ENCODE assay signal across 8 cellular contexts in genomic region chr11:67347964-67348749, GRCh38. TPM values are rescaled to one million over a fixed set of nuclear protein-coding genes. Genes with fewer than 3 reads are reported as not detected.
DNase-seq lines count a peak whose midpoint lies in the region; ATAC-seq and TF ChIP-seq lines count a peak whose summit lies in the region.
"Had no signal": no experiment of that assay in that cellular context is flagged by ENCODE, and none has a peak within 500 bp of the region (broad histone marks: within the 10 kb centered on the region; RNA-seq: fewer than 3 reads in every experiment).

No MANE protein-coding gene starts in this region.

- H3K36me3 ChIP-seq in naive thymus-derived CD4-positive, alpha-beta T cell (ENCODE audit: control insufficient read depth in 2 of 3, insufficient read depth in 3 of 3, low read length in 3 of 3), result peaks cover 0 to under 1% (median 0%) of the 10 kb centered on the region in 3 experiments

- H3K27ac Mint-ChIP-seq in T-cell, result peak overlapping the region; percentile 27 to 82
- H3K27ac Mint-ChIP-seq in naive thymus-derived CD4-positive, alpha-beta T cell, result peak overlapping the region in 8 of 9 donors; percentile 44 to 90 (median 79)
- no peak overlapping the region for H3K27ac Mint-ChIP-seq in T-helper 2 cell treated with Interferon-gamma antibody and Interleukin-4, amounts not matched to agents 5 μg/mL and 100 μg/mL, for 36 hours
- H3K27ac Mint-ChIP-seq: activated T-cell treated with anti-CD3 and anti-CD28 coated beads, Interleukin-2, amount 50 U/mL, for 72 hours had no signal

- H3K4me1 Mint-ChIP-seq in T-cell, result peaks cover 67 to 74% (median 71%) of the 10 kb centered on the region in 3 donors
- peaks cover 35 to 75% (median 65%) of the 10 kb centered on the region in 7 donors for H3K4me1 Mint-ChIP-seq in naive thymus-derived CD4-positive, alpha-beta T cell
- peaks cover 32% of the 10 kb centered on the region for H3K4me1 Mint-ChIP-seq in T-helper 2 cell treated with Interferon-gamma antibody and Interleukin-4, amounts not matched to agents 5 μg/mL and 100 μg/mL, for 36 hours (ENCODE audit: low read depth)

- H3K27me3 Mint-ChIP-seq in T-cell, result no peaks in the 10 kb centered on the region
- H3K27me3 Mint-ChIP-seq in naive thymus-derived CD4-positive, alpha-beta T cell, result no peaks in the 10 kb centered on the region
- H3K27me3 Mint-ChIP-seq in T-helper 2 cell treated with Interferon-gamma antibody and Interleukin-4, amounts not matched to agents 5 μg/mL and 100 μg/mL, for 36 hours (ENCODE audit: low read depth), result no peaks in the 10 kb centered on the region

- no peaks in the 10 kb centered on the region for H3K36me3 Mint-ChIP-seq in T-cell
- H3K36me3 Mint-ChIP-seq in naive thymus-derived CD4-positive, alpha-beta T cell, result no peaks in the 10 kb centered on the region
- no peaks in the 10 kb centered on the region for H3K36me3 Mint-ChIP-seq in T-helper 2 cell treated with Interferon-gamma antibody and Interleukin-4, amounts not matched to agents 5 μg/mL and 100 μg/mL, for 36 hours (ENCODE audit: low read depth)

- no peak for TF ChIP-seq CTCF in GM10266 (IDR thresholded peaks at IDR 0.05; ENCODE audit: control insufficient read depth, insufficient read depth, low read depth, missing control alignments)

- no peaks in the 10 kb centered on the region for H3K9me3 ChIP-seq in naive thymus-derived CD4-positive, alpha-beta T cell (ENCODE audit: control insufficient read depth in 2 of 3, low read length in 3 of 3)

- ATAC-seq in T-cell (replicated peaks in 1 of 4), result no peak
- ATAC-seq in naive thymus-derived CD4-positive, alpha-beta T cell, result no peak
- ATAC-seq: activated T-cell treated with anti-CD3 and anti-CD28 coated beads, Interleukin-2, amount 50 U/mL, for 72 hours had no signal

- peak; percentile 11 for DNase-seq in GM10266 (ENCODE audit: extremely low spot score)
- DNase-seq in T-cell, result no peak
- DNase-seq in naive thymus-derived CD4-positive, alpha-beta T cell, result no peak
- DNase-seq in HPDE6-E6E7 (ENCODE audit: extremely low spot score), result no peak
- no peak for DNase-seq in activated CD4-positive, alpha-beta T cell treated with anti-CD3 and anti-CD28 coated beads for 1 hour
- DNase-seq in T-helper 2 cell treated with Interferon-gamma antibody and Interleukin-4, amounts not matched to agents 5 μg/mL and 100 μg/mL, for 36 hours (ENCODE audit: low spot score), result no peak
- DNase-seq: activated T-cell treated with anti-CD3 and anti-CD28 coated beads, Interleukin-2, amount 50 U/mL, for 72 hours had no signal

- no peak overlapping the region for H3K4me3 Mint-ChIP-seq in T-cell
- H3K4me3 Mint-ChIP-seq in naive thymus-derived CD4-positive, alpha-beta T cell, result peak overlapping the region in 1 of 10 donors; percentile 28
- H3K4me3 Mint-ChIP-seq in T-helper 2 cell treated with Interferon-gamma antibody and Interleukin-4, amounts not matched to agents 5 μg/mL and 100 μg/mL, for 36 hours, result no peak overlapping the region
- H3K4me3 Mint-ChIP-seq: activated T-cell treated with anti-CD3 and anti-CD28 coated beads, Interleukin-2, amount 50 U/mL, for 72 hours had no signal

- H3K4me3 ChIP-seq in naive thymus-derived CD4-positive, alpha-beta T cell (ENCODE audit: low read length), result no peak overlapping the region
- H3K4me3 ChIP-seq: skin epidermis had no signal

- POLR2A ChIA-PET in T-cell (lab: Charles Lee), result interaction anchor here in 1 of 2 donors (0.6 kb wide), 1 partner anchor 22 kb away, joined by 17 read pairs; no protein-coding TSS in a partner anchor
- POLR2A ChIA-PET in naive thymus-derived CD4-positive, alpha-beta T cell (lab: Charles Lee), result interaction anchor here (0.7 to 17.2 kb wide), 10 partner anchors 10 to 54 kb away, joined by 3 to 272 read pairs (median 4); partner anchors contain the start of gene CLCF1

- no peaks in the 10 kb centered on the region for H3K9me3 Mint-ChIP-seq in T-cell
- peaks cover 0 to 2% (median 0%) of the 10 kb centered on the region in 11 donors for H3K9me3 Mint-ChIP-seq in naive thymus-derived CD4-positive, alpha-beta T cell
- no peaks in the 10 kb centered on the region for H3K9me3 Mint-ChIP-seq in T-helper 2 cell treated with Interferon-gamma antibody and Interleukin-4, amounts not matched to agents 5 μg/mL and 100 μg/mL, for 36 hours
- H3K9me3 Mint-ChIP-seq: activated T-cell treated with anti-CD3 and anti-CD28 coated beads, Interleukin-2, amount 50 U/mL, for 72 hours had no signal

- H3K4me1 ChIP-seq in naive thymus-derived CD4-positive, alpha-beta T cell (ENCODE audit: control insufficient read depth in 2 of 2, insufficient read depth in 2 of 2, low read length in 2 of 2), result peaks cover 20 to 53% of the 10 kb centered on the region in 2 donors

- no peaks in the 10 kb centered on the region for H3K27me3 ChIP-seq in naive thymus-derived CD4-positive, alpha-beta T cell (ENCODE audit: control insufficient read depth in 2 of 2, insufficient read depth in 2 of 2, low read length in 2 of 2)

- H3K27ac ChIP-seq in naive thymus-derived CD4-positive, alpha-beta T cell (ENCODE audit: low read depth, low read length), result no peak overlapping the region

- intact Hi-C loops in naive thymus-derived CD4-positive, alpha-beta T cell (cut with micrococcal nuclease), result no loop called here

- CTCF ChIA-PET in T-cell (lab: Charles Lee), result interaction anchor here in 1 of 2 donors (0.5 to 1.3 kb wide), 2 partner anchors 54 to 122 kb away, joined by 4 read pairs; partner anchors contain the start of gene PPP1CA
- CTCF ChIA-PET in naive thymus-derived CD4-positive, alpha-beta T cell (lab: Charles Lee), result interaction anchor here (0.7 to 16.9 kb wide), 6 partner anchors 23 to 37 kb away, joined by 7 to 495 read pairs (median 37); partner anchors contain the start of gene CLCF1

RNA-seq across cellular contexts. Expression of gene POLD4, which starts 5.2 kb away (rescaled TPM):
- total RNA-seq in T-cell, result 100 to 1,000 TPM in 2 of 5 donors, 10 to 100 TPM in 3; 55.1 to 107 (median 98.0) TPM
- total RNA-seq in naive thymus-derived CD4-positive, alpha-beta T cell, result 100 to 1,000 TPM in 1 of 5 experiments, 10 to 100 TPM in 4; 59.9 to 104 (median 76.1) TPM
- polyA plus RNA-seq in naive thymus-derived CD4-positive, alpha-beta T cell, result 100 to 1,000 TPM in 1 of 2 donors, 10 to 100 TPM in 1; 98.9 to 116 TPM

RNA-seq across cellular contexts. Expression of gene CLCF1, which starts 25.2 kb away (rescaled TPM):
- 1 to 10 TPM; 2.2 to 8.5 (median 4.1) TPM for total RNA-seq in T-cell
- total RNA-seq in naive thymus-derived CD4-positive, alpha-beta T cell, result 1 to 10 TPM in 2 of 5 experiments, under 1 TPM in 3; 0.32 to 7.8 (median 0.70) TPM
- not detected for polyA plus RNA-seq in naive thymus-derived CD4-positive, alpha-beta T cell

RNA-seq across cellular contexts. Expression of gene RAD9A, which starts 43.6 kb away (rescaled TPM):
- total RNA-seq in T-cell, result 10 to 100 TPM; 34.9 to 63.8 (median 56.2) TPM
- total RNA-seq in naive thymus-derived CD4-positive, alpha-beta T cell, result 10 to 100 TPM; 25.6 to 48.0 (median 45.0) TPM
- polyA plus RNA-seq in naive thymus-derived CD4-positive, alpha-beta T cell, result 1 to 10 TPM; 6.3 to 7.2 TPM

RNA-seq across cellular contexts. Expression of gene SSH3, which starts 44.8 kb away (rescaled TPM):
- 10 to 100 TPM; 11.5 to 30.9 (median 26.7) TPM for total RNA-seq in T-cell
- total RNA-seq in naive thymus-derived CD4-positive, alpha-beta T cell, result 10 to 100 TPM in 4 of 5 experiments, 1 to 10 TPM in 1; 8.8 to 23.8 (median 15.0) TPM
- polyA plus RNA-seq in naive thymus-derived CD4-positive, alpha-beta T cell, result 1 to 10 TPM; 1.1 to 4.9 TPM

RNA-seq across cellular contexts. Expression of gene PPP1CA, which starts 53.5 kb away (rescaled TPM):
- total RNA-seq in T-cell, result 100 to 1,000 TPM; 118 to 198 (median 186) TPM
- 100 to 1,000 TPM in 4 of 5 experiments, 10 to 100 TPM in 1; 83.0 to 339 (median 122) TPM for total RNA-seq in naive thymus-derived CD4-positive, alpha-beta T cell
- 100 to 1,000 TPM; 350 to 363 TPM for polyA plus RNA-seq in naive thymus-derived CD4-positive, alpha-beta T cell
